9 cellular contexts compared by ENCODE assay signal in the genomic region with DNA sequence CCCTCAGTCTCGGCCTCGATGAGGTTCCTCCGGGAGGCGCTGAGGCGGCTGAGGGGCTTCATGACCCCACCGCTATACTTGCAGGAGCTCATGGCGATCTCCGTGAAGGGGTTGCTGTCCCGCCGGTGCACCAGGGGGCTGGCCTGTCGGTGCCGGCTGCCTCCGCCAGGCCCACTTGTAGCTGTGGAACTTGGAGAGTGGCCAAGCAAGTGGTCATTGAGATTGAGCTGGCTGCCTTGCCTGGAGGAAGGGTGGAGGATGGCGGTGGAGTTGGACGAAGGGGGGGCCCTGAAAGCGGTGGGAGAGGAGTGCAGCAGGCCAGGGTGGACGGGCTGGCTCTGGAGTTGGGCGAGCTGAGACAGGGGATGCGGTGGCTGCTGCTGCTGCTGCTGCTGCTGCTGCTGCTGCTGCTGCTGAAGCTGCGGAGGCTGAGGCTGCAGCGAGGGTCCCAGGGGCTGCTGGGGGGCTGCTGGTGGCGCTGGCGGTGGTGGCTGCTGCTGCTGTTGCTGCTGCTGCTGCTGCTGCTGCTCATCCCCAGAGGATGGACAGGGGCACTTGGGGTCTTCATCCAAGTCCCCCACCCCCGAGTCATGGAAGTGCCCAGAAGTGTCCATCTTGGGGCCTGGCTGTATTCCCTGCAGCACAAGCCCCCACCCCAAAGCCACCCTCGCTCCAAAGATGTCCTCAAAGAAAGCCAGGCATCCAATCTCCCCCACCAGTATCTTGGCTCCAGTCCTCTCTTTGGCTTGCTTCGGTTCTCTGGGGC. TPM values are rescaled to one million over a fixed set of nuclear protein-coding genes. Genes with fewer than 3 reads are reported as not detected.
DNase-seq lines count a peak whose midpoint lies in the region; ATAC-seq, FAIRE-seq and TF ChIP-seq lines count a peak whose summit lies in the region.
"Had no signal": no experiment of that assay in that cellular context is flagged by ENCODE, and none has a peak within 500 bp of the region (broad histone marks: within the 10 kb centered on the region; RNA-seq: fewer than 3 reads in every experiment).

No MANE protein-coding gene starts in this region.

- FAIRE-seq in GM12878 (lab: Jason Lieb, UNC) = no peak

- in situ Hi-C loops in GM12878 (cut with MboI) = no loop called here

- H3K27me3 ChIP-seq in GM12878 (replicated peaks in 1 of 2; ENCODE audit: control insufficient read depth in 2 of 2, insufficient read depth in 2 of 2, low read length in 1 of 2) (no peaks in the 10 kb centered on the region), lung (ENCODE audit: control insufficient read depth, insufficient read depth) (no peaks in the 10 kb centered on the region), uterus (no peaks in the 10 kb centered on the region)

- no peak for DNase-seq in activated naive CD8-positive, alpha-beta T cell treated with anti-CD3 and anti-CD28 coated beads for 36 hours
- no peak for DNase-seq in activated naive CD8-positive, alpha-beta T cell treated with anti-CD3 and anti-CD28 coated beads, Interleukin-2, amount 50 U/mL, for 24 hours
- DNase-seq in GM12878 (ENCODE audit: low read depth, low spot score) (no peak), lung (ENCODE audit: low spot score) (peak; percentile 70), uterus (peak; percentile 68 to 77), A172 (ENCODE audit: low spot score) (no peak)
- DNase-seq in central memory CD4-positive, alpha-beta T cell = no peak

- CTCF ChIA-PET in GM12878 (lab: Yijun Ruan, JAX) = interaction anchor here (0.7 to 6.2 kb wide), 17 partner anchors 8 to 310 kb away, joined by 3 to 35 read pairs (median 6); no protein-coding TSS in a partner anchor

- H3K4me3 ChIP-seq in GM12878 (peak overlapping the region; percentile 88), lung (no peak overlapping the region), uterus (peak overlapping the region; percentile 54 to 66)

- TF ChIP-seq CTCF in GM12878 (IDR thresholded peaks at IDR 0.05 in 2 of 3, conservative IDR thresholded peaks at IDR 0.05 in 1 of 3; ENCODE audit: control insufficient read depth in 2 of 3, extremely low read depth in 1 of 3, insufficient read depth in 1 of 3, low read depth in 3 of 3, low read length in 3 of 3) (no peak), lung (IDR thresholded peaks at IDR 0.05; ENCODE audit: control extremely low read depth, extremely low read depth) (no peak), uterus (IDR thresholded peaks at IDR 0.05) (no peak)

- TF ChIP-seq EP300 in GM12878 (IDR thresholded peaks at IDR 0.05; ENCODE audit: borderline replicate concordance in 1 of 2, control insufficient read depth in 1 of 2, low read depth in 2 of 2, low read length in 2 of 2) = no peak

- RAD21 ChIA-PET in GM12878 (lab: Charles Lee; ENCODE audit: unreplicated experiment) = interaction anchor here (0.5 to 15.4 kb wide), 33 partner anchors 9 to 649 kb away, joined by 3 to 254 read pairs (median 4); a partner anchor contains a TSS

- POLR2A ChIA-PET in GM12878 (lab: Charles Lee) = interaction anchor here (0.6 to 11.9 kb wide), 17 partner anchors 9 to 1531 kb away, joined by 3 to 204 read pairs (median 7); a partner anchor contains a TSS

- no peak for ATAC-seq in activated naive CD8-positive, alpha-beta T cell treated with anti-CD3 and anti-CD28 coated beads, Interleukin-2, amount 50 U/mL, for 24 hours
- ATAC-seq in GM12878 (peak; percentile 0), lung (ENCODE audit: insufficient read depth, low FRiP score) (no peak), GM19324 (IDR thresholded peaks at IDR 0.05; ENCODE audit: low FRiP score, unreplicated experiment) (no peak)

- peak overlapping the region; percentile 70 for H2AFZ ChIP-seq in GM12878 (ENCODE audit: control insufficient read depth, low read depth, low read length)

- peak overlapping the region; percentile 13 for H3K4me3 Mint-ChIP-seq in activated naive CD8-positive, alpha-beta T cell treated with anti-CD3 and anti-CD28 coated beads for 36 hours
- no peak overlapping the region for H3K4me3 Mint-ChIP-seq in activated naive CD8-positive, alpha-beta T cell treated with anti-CD3 and anti-CD28 coated beads, Interleukin-2, amount 50 U/mL, for 24 hours
- H3K4me3 Mint-ChIP-seq: activated naive CD8-positive, alpha-beta T cell treated with anti-CD3 and anti-CD28 coated beads, Interleukin-2, amount 10 ng/mL, durations not matched to agents 7 days and 5 days had no signal

- peaks cover 49% of the 10 kb centered on the region for H3K27me3 Mint-ChIP-seq in activated naive CD8-positive, alpha-beta T cell treated with anti-CD3 and anti-CD28 coated beads for 36 hours
- peaks cover 37% of the 10 kb centered on the region for H3K27me3 Mint-ChIP-seq in activated naive CD8-positive, alpha-beta T cell treated with anti-CD3 and anti-CD28 coated beads, Interleukin-2, amount 50 U/mL, for 24 hours

- no peaks in the 10 kb centered on the region for H3K9me3 Mint-ChIP-seq in activated naive CD8-positive, alpha-beta T cell treated with anti-CD3 and anti-CD28 coated beads for 36 hours
- H3K9me3 Mint-ChIP-seq in activated naive CD8-positive, alpha-beta T cell treated with anti-CD3 and anti-CD28 coated beads, Interleukin-2, amount 50 U/mL, for 24 hours = no peaks in the 10 kb centered on the region
- H3K9me3 Mint-ChIP-seq: activated naive CD8-positive, alpha-beta T cell treated with anti-CD3 and anti-CD28 coated beads, Interleukin-2, amount 10 ng/mL, durations not matched to agents 7 days and 5 days had no signal

- H3K4me1 Mint-ChIP-seq in activated naive CD8-positive, alpha-beta T cell treated with anti-CD3 and anti-CD28 coated beads for 36 hours = peaks cover 55% of the 10 kb centered on the region
- H3K4me1 Mint-ChIP-seq in activated naive CD8-positive, alpha-beta T cell treated with anti-CD3 and anti-CD28 coated beads, Interleukin-2, amount 50 U/mL, for 24 hours = peaks cover 54% of the 10 kb centered on the region

- 33% methylated on average over 21 of the region's 26 CpGs for WGBS in GM12878 (ENCODE audit: insufficient coverage, insufficient replicate concordance, low lambda C conversion rate, missing lambda C conversion rate)
- 16 to 34% methylated on average over 25 to 26 of the region's 26 CpGs for WGBS in lung, 2 donors

- peak overlapping the region; percentile 99 for H3K4me2 ChIP-seq in GM12878 (ENCODE audit: control insufficient read depth, insufficient read depth)

- no peak overlapping the region for H3K27ac Mint-ChIP-seq in activated naive CD8-positive, alpha-beta T cell treated with anti-CD3 and anti-CD28 coated beads for 36 hours
- H3K27ac Mint-ChIP-seq in activated naive CD8-positive, alpha-beta T cell treated with anti-CD3 and anti-CD28 coated beads, Interleukin-2, amount 50 U/mL, for 24 hours = no peak overlapping the region
- H3K27ac Mint-ChIP-seq: activated naive CD8-positive, alpha-beta T cell treated with anti-CD3 and anti-CD28 coated beads, Interleukin-2, amount 10 ng/mL, durations not matched to agents 7 days and 5 days had no signal

- H3K27ac ChIP-seq in GM12878 (ENCODE audit: control insufficient read depth, insufficient read depth) (peak overlapping the region; percentile 46; the same call in 1 of the 2 replicates), lung (ENCODE audit: low read depth in 1 of 2, low read length in 1 of 2) (peak overlapping the region in 1 of 2 donors; percentile 32), uterus (peak overlapping the region; percentile 40 to 56)

- H3K36me3 Mint-ChIP-seq in activated naive CD8-positive, alpha-beta T cell treated with anti-CD3 and anti-CD28 coated beads for 36 hours = no peaks in the 10 kb centered on the region
- no peaks in the 10 kb centered on the region for H3K36me3 Mint-ChIP-seq in activated naive CD8-positive, alpha-beta T cell treated with anti-CD3 and anti-CD28 coated beads, Interleukin-2, amount 50 U/mL, for 24 hours (ENCODE audit: low read depth)
- H3K36me3 Mint-ChIP-seq: activated naive CD8-positive, alpha-beta T cell treated with anti-CD3 and anti-CD28 coated beads, Interleukin-2, amount 10 ng/mL, durations not matched to agents 7 days and 5 days had no signal

- peak overlapping the region; percentile 59 for H3K9ac ChIP-seq in GM12878 (ENCODE audit: control insufficient read depth, insufficient read depth, low read length)

- H3K36me3 ChIP-seq in GM12878 (ENCODE audit: control insufficient read depth in 2 of 2, insufficient read depth in 2 of 2, low read length in 1 of 2) = no peaks in the 10 kb centered on the region
- no peaks in the 10 kb centered on the region for H3K36me3 ChIP-seq in lung (ENCODE audit: control insufficient read depth in 2 of 2, insufficient read depth in 2 of 2, low read length in 2 of 2)
- no peaks in the 10 kb centered on the region for H3K36me3 ChIP-seq in uterus

- BruUV-seq in GM12878 (replicated peaks; lab: Mats Ljungman, UMichigan) = TSS peak; percentile 64

- no peak for TF ChIP-seq RAD21 in GM12878 (IDR thresholded peaks at IDR 0.05; ENCODE audit: insufficient read depth, low read depth, low read length)

- H3K79me2 ChIP-seq in GM12878 (ENCODE audit: control insufficient read depth, insufficient read depth, low read length) = peaks cover 41% of the 10 kb centered on the region

- intact Hi-C loops in GM12878 (cut with micrococcal nuclease; ENCODE audit: unreplicated experiment) = loop anchor here (5.0 kb wide), 2 partner anchors 193 to 262 kb away; a partner anchor contains a TSS
- intact Hi-C loops in uterus (cut with DNase I; ENCODE audit: low total_unique reads) = no loop called here

- H4K20me1 ChIP-seq in GM12878 (ENCODE audit: control insufficient read depth, insufficient read depth) = no peaks in the 10 kb centered on the region

- H3K9me3 ChIP-seq in GM12878 (replicated peaks; ENCODE audit: control insufficient read depth, insufficient read depth, low read length) (no peaks in the 10 kb centered on the region; the same call in 2 of the 3 replicates), lung (ENCODE audit: control insufficient read depth in 2 of 2, insufficient read depth in 1 of 2, low read length in 1 of 2) (no peaks in the 10 kb centered on the region), uterus (no peaks in the 10 kb centered on the region)

- H3K4me1 ChIP-seq in GM12878 (ENCODE audit: control insufficient read depth, insufficient read depth, low read length) (peaks cover 61% of the 10 kb centered on the region), lung (ENCODE audit: control insufficient read depth in 2 of 2, insufficient read depth in 2 of 2, low read length in 2 of 2) (peaks cover 5 to 20% of the 10 kb centered on the region in 2 donors), uterus (peaks cover 0 to 10% of the 10 kb centered on the region in 2 donors)

- SMC1A ChIA-PET in GM12878 (lab: Charles Lee; ENCODE audit: uncharacterized antibody, unreplicated experiment) = interaction anchor here (0.7 to 7.8 kb wide), 26 partner anchors 9 to 310 kb away, joined by 3 to 101 read pairs (median 4); a partner anchor contains a TSS

- no peak for TF ChIP-seq POLR2A in GM12878 (IDR thresholded peaks at IDR 0.05; ENCODE audit: low read depth, low read length)
- TF ChIP-seq POLR2A in uterus (IDR thresholded peaks at IDR 0.05) = no peak

RNA-seq across cellular contexts. Expression of a gene that starts 0.5 kb away (rescaled TPM):
- total RNA-seq in activated naive CD8-positive, alpha-beta T cell treated with anti-CD3 and anti-CD28 coated beads for 36 hours = under 1 TPM; 0.02 to 0.04 TPM
- 53.8 and 54.8 TPM in 2 replicates for total RNA-seq in GM12878 (2013; cell fraction: nucleolus; rRNA removed)
- 13.2 and 15.8 TPM in 2 replicates for total RNA-seq in GM12878 (2014; rRNA removed)
- total RNA-seq in GM12878 (2014; rRNA removed; fragmentation: Illumina TruSeq; extraction: Trizol) = 9.9 and 11.8 TPM in 2 replicates
- 15.3 and 17.3 TPM in 2 replicates for total RNA-seq in GM12878 (2021)
- 9.5 TPM for polyA plus RNA-seq in GM12878 (2011; ENCODE audit: low read depth)
- 13.5 and 17.4 TPM in 2 replicates for polyA plus RNA-seq in GM12878 (2011; rRNA removed)
- polyA plus RNA-seq in GM12878 (2011; cell fraction: cytosol; rRNA removed) = 24.6 and 29.9 TPM in 2 replicates
- 21.5 and 27.0 TPM in 2 replicates for polyA plus RNA-seq in GM12878 (2011; cell fraction: nucleus; rRNA removed)
- polyA plus RNA-seq in GM12878 (2012) = 13.6 and 19.7 TPM in 2 replicates
- 10.9 and 14.1 TPM in 2 replicates for polyA plus RNA-seq in GM12878 (2014; fragmentation: Illumina TruSeq; extraction: Trizol)
- polyA plus RNA-seq in GM12878 (2014; fragmentation: Nextera tagmentation; extraction: Ambion mirVana) = 1 to 10 TPM; 3.5 to 6.4 TPM
- polyA plus RNA-seq in GM12878 (2014; rRNA removed) = 13.6 and 13.8 TPM in 2 replicates
- 10 to 100 TPM; 25.8 to 26.4 TPM for polyA plus RNA-seq in GM12878 (2016; fragmentation: Nextera tagmentation; extraction: Ambion mirVana)
- polyA minus RNA-seq in GM12878 (2011; rRNA and poly(A)+ RNA removed) = 59.0 and 61.8 TPM in 2 replicates
- polyA minus RNA-seq in GM12878 (2011; cell fraction: cytosol; rRNA and poly(A)+ RNA removed) = 11.6 and 12.3 TPM in 2 replicates
- polyA minus RNA-seq in GM12878 (2011; cell fraction: nucleus; rRNA and poly(A)+ RNA removed) = 16.3 and 26.8 TPM in 2 replicates
- 1 to 10 TPM; 3.2 to 4.9 TPM for total RNA-seq in lung
- under 1 TPM; 0.47 to 0.55 TPM for polyA plus RNA-seq in lung
- total RNA-seq in uterus = 10 to 100 TPM in 3 of 4 donors, 1 to 10 TPM in 1; 7.1 to 35.5 (median 12.1) TPM
- 0.10 and 0.36 TPM in 2 replicates for total RNA-seq in A172 (2014; rRNA removed; shearing (Covaris generic))

Comparison
In these comparisons a context has a peak if more than half of its experiments do, and no peak if none do; other contexts are left out.
1. DNase-seq: peak in lung (single experiment) and uterus (2 of 2); none in activated naive CD8-positive, alpha-beta T cell treated with anti-CD3 and anti-CD28 coated beads for 36 hours (single experiment), activated naive CD8-positive, alpha-beta T cell treated with anti-CD3 and anti-CD28 coated beads, Interleukin-2, amount 50 U/mL, for 24 hours (single experiment), GM12878 (single experiment), central memory CD4-positive, alpha-beta T cell (single experiment) and A172 (single experiment).